ENCODE assay signal across 20 cellular contexts in genomic region chr5:110932755-110933488, GRCh38.
DNase-seq lines count a peak whose midpoint lies in the region; ATAC-seq, FAIRE-seq and TF ChIP-seq lines count a peak whose summit lies in the region.
"Had no signal": no experiment of that assay in that cellular context is flagged by ENCODE, and none has a peak within 500 bp of the region (broad histone marks: within the 10 kb centered on the region; RNA-seq: fewer than 3 reads in every experiment).

No MANE protein-coding gene starts in this region.

- no peak overlapping the region for H3K27ac ChIP-seq in GM12878 (ENCODE audit: control insufficient read depth, insufficient read depth)
- H3K27ac ChIP-seq: upper lobe of left lung had no signal

- CTCF ChIA-PET in GM12878 (lab: Yijun Ruan, JAX): interaction anchor here (0.7 kb wide), 1 partner anchor 52 kb away, joined by 3 read pairs; no protein-coding TSS in a partner anchor

- POLR2A ChIA-PET in GM12878 (lab: Charles Lee): no interaction called here

- in situ Hi-C loops in GM12878 (cut with MboI): no loop called here

- H3K4me3 Mint-ChIP-seq in CD14-positive monocyte (no peak overlapping the region), chondrocyte (ENCODE audit: unreplicated experiment) (no peak overlapping the region)
- H3K4me3 Mint-ChIP-seq: activated CD8-positive, alpha-beta T cell treated with anti-CD3 and anti-CD28 coated beads, Interleukin-2, amount 10 ng/mL, durations not matched to agents 7 days and 5 days; activated naive CD8-positive, alpha-beta T cell treated with anti-CD3 and anti-CD28 coated beads, Interleukin-2, amount 10 ng/mL, durations not matched to agents 7 days and 5 days; activated T-cell treated with anti-CD3 and anti-CD28 coated beads, Interleukin-2, amount 50 U/mL, for 72 hours; B cell; stimulated activated naive CD8-positive, alpha-beta T cell treated with anti-CD3 and anti-CD28 coated beads, Interleukin-15, Interleukin-2, amounts not matched to agents 100 ng/mL and 50 ng/mL, for 24 hours had no signal

- BruUV-seq in GM12878 (replicated peaks; lab: Mats Ljungman, UMichigan): no TSS peak

- H3K36me3 Mint-ChIP-seq in CD14-positive monocyte (no peaks in the 10 kb centered on the region), chondrocyte (ENCODE audit: low read depth) (no peaks in the 10 kb centered on the region)
- H3K36me3 Mint-ChIP-seq: activated naive CD8-positive, alpha-beta T cell treated with anti-CD3 and anti-CD28 coated beads, Interleukin-2, amount 10 ng/mL, durations not matched to agents 7 days and 5 days had no signal

- RAD21 ChIA-PET in GM12878 (lab: Charles Lee; ENCODE audit: unreplicated experiment): no interaction called here

- no peak for TF ChIP-seq EP300 in GM12878 (IDR thresholded peaks at IDR 0.05; ENCODE audit: borderline replicate concordance in 1 of 2, control insufficient read depth in 1 of 2, low read depth in 2 of 2, low read length in 2 of 2)

- no peaks in the 10 kb centered on the region for H3K4me1 Mint-ChIP-seq in CD14-positive monocyte
- H3K4me1 Mint-ChIP-seq in chondrocyte (ENCODE audit: low read depth): no peaks in the 10 kb centered on the region
- H3K4me1 Mint-ChIP-seq: activated naive CD8-positive, alpha-beta T cell treated with anti-CD3 and anti-CD28 coated beads, Interleukin-2, amount 10 ng/mL, durations not matched to agents 7 days and 5 days; B cell had no signal

- H3K27ac Mint-ChIP-seq in CD14-positive monocyte (no peak overlapping the region), chondrocyte (ENCODE audit: unreplicated experiment) (no peak overlapping the region)
- H3K27ac Mint-ChIP-seq: activated CD8-positive, alpha-beta T cell treated with anti-CD3 and anti-CD28 coated beads, Interleukin-2, amount 10 ng/mL, durations not matched to agents 7 days and 5 days; activated naive CD8-positive, alpha-beta T cell treated with anti-CD3 and anti-CD28 coated beads, Interleukin-2, amount 10 ng/mL, durations not matched to agents 7 days and 5 days; activated T-cell treated with anti-CD3 and anti-CD28 coated beads, Interleukin-2, amount 50 U/mL, for 72 hours; B cell; stimulated activated naive CD8-positive, alpha-beta T cell treated with anti-CD3 and anti-CD28 coated beads, Interleukin-15, Interleukin-2, amounts not matched to agents 100 ng/mL and 50 ng/mL, for 24 hours had no signal

- no peak for FAIRE-seq in GM12878 (lab: Jason Lieb, UNC)
- FAIRE-seq: bronchial epithelial cell, G401.6 had no signal

- H3K27me3 ChIP-seq in GM12878 (replicated peaks in 1 of 2; ENCODE audit: control insufficient read depth in 2 of 2, insufficient read depth in 2 of 2, low read length in 1 of 2): no peaks in the 10 kb centered on the region
- H3K27me3 ChIP-seq: upper lobe of left lung had no signal

- no peaks in the 10 kb centered on the region for H4K20me1 ChIP-seq in GM12878 (ENCODE audit: control insufficient read depth, insufficient read depth)

- no peak overlapping the region for H3K9ac ChIP-seq in GM12878 (ENCODE audit: control insufficient read depth, insufficient read depth, low read length)

- TF ChIP-seq POLR2A in GM12878 (IDR thresholded peaks at IDR 0.05; ENCODE audit: low read depth, low read length): no peak

- no peaks in the 10 kb centered on the region for H3K79me2 ChIP-seq in GM12878 (ENCODE audit: control insufficient read depth, insufficient read depth, low read length)

- H3K9me3 ChIP-seq in GM12878 (replicated peaks; ENCODE audit: control insufficient read depth, insufficient read depth, low read length): no peaks in the 10 kb centered on the region; the same call in 2 of the 3 replicates
- H3K9me3 ChIP-seq: upper lobe of left lung had no signal

- no peak overlapping the region for H3K4me2 ChIP-seq in GM12878 (ENCODE audit: control insufficient read depth, insufficient read depth)

- no peak for TF ChIP-seq RAD21 in GM12878 (IDR thresholded peaks at IDR 0.05; ENCODE audit: insufficient read depth, low read depth, low read length)

- ATAC-seq in GM19035 (IDR thresholded peaks at IDR 0.05; ENCODE audit: unreplicated experiment): peak; percentile 96
- peak; percentile 85 for ATAC-seq in GM21786 (IDR thresholded peaks at IDR 0.05; ENCODE audit: unreplicated experiment)
- ATAC-seq in HG03066 (IDR thresholded peaks at IDR 0.05; ENCODE audit: low read depth, unreplicated experiment): peak; percentile 66
- ATAC-seq in GM12878: peak; percentile 70
- ATAC-seq: activated CD8-positive, alpha-beta T cell treated with anti-CD3 and anti-CD28 coated beads, Interleukin-2, amount 10 ng/mL, durations not matched to agents 7 days and 5 days; activated T-cell treated with anti-CD3 and anti-CD28 coated beads, Interleukin-2, amount 50 U/mL, for 72 hours had no signal

- no peaks in the 10 kb centered on the region for H3K36me3 ChIP-seq in GM12878 (ENCODE audit: control insufficient read depth in 2 of 2, insufficient read depth in 2 of 2, low read length in 1 of 2)
- H3K36me3 ChIP-seq: upper lobe of left lung had no signal

- H2AFZ ChIP-seq in GM12878 (ENCODE audit: control insufficient read depth, low read depth, low read length): no peak overlapping the region

- intact Hi-C loops in GM12878 (cut with micrococcal nuclease; ENCODE audit: unreplicated experiment) (no loop called here), CD14-positive monocyte (cut with micrococcal nuclease) (no loop called here)

- SMC1A ChIA-PET in GM12878 (lab: Charles Lee; ENCODE audit: uncharacterized antibody, unreplicated experiment): interaction anchor here (0.7 to 1.8 kb wide), 2 partner anchors 12 to 409 kb away, joined by 3 to 5 read pairs; no protein-coding TSS in a partner anchor

- 0% methylated on average over 1 of the region's 1 CpG for WGBS in GM12878 (ENCODE audit: insufficient coverage, insufficient replicate concordance, low lambda C conversion rate, missing lambda C conversion rate)

- DNase-seq in GM12878 (ENCODE audit: low read depth, low spot score) (peak; percentile 25), CD14-positive monocyte (ENCODE audit: low spot score) (no peak), chondrocyte (ENCODE audit: low spot score) (no peak), dermis blood vessel endothelial cell (no peak), SKM-1 (lab: John Stamatoyannopoulos, UW; ENCODE audit: unreplicated experiment) (no peak)
- DNase-seq: activated CD8-positive, alpha-beta T cell treated with anti-CD3 and anti-CD28 coated beads, Interleukin-2, amount 10 ng/mL, durations not matched to agents 7 days and 5 days; activated naive CD8-positive, alpha-beta T cell treated with anti-CD3 and anti-CD28 coated beads, Interleukin-2, amount 10 ng/mL, durations not matched to agents 7 days and 5 days; activated T-cell treated with anti-CD3 and anti-CD28 coated beads, Interleukin-2, amount 50 U/mL, for 72 hours; Calu3; NCI-H146; NCI-H446; Right ventricle myocardium superior; upper lobe of left lung had no signal

- TF ChIP-seq CTCF in GM12878 (IDR thresholded peaks at IDR 0.05 in 2 of 3, conservative IDR thresholded peaks at IDR 0.05 in 1 of 3; ENCODE audit: control insufficient read depth in 2 of 3, extremely low read depth in 1 of 3, insufficient read depth in 1 of 3, low read depth in 3 of 3, low read length in 3 of 3) (no peak), CD14-positive monocyte (IDR thresholded peaks at IDR 0.05) (no peak), chondrocyte (IDR thresholded peaks at IDR 0.05) (no peak)

- no peaks in the 10 kb centered on the region for H3K27me3 Mint-ChIP-seq in CD14-positive monocyte (ENCODE audit: low read depth in 3 of 3)
- peaks cover 7% of the 10 kb centered on the region for H3K27me3 Mint-ChIP-seq in chondrocyte (ENCODE audit: low read depth)

- no peaks in the 10 kb centered on the region; the same call in 1 of the 2 replicates for H3K4me1 ChIP-seq in GM12878 (ENCODE audit: control insufficient read depth, insufficient read depth, low read length)
- H3K4me1 ChIP-seq: upper lobe of left lung had no signal

- H3K9me3 Mint-ChIP-seq in CD14-positive monocyte: peaks cover 10 to 26% (median 17%) of the 10 kb centered on the region in 7 donors
- peaks cover 18% of the 10 kb centered on the region for H3K9me3 Mint-ChIP-seq in chondrocyte (ENCODE audit: low read depth)
- H3K9me3 Mint-ChIP-seq: activated naive CD8-positive, alpha-beta T cell treated with anti-CD3 and anti-CD28 coated beads, Interleukin-2, amount 10 ng/mL, durations not matched to agents 7 days and 5 days; activated T-cell treated with anti-CD3 and anti-CD28 coated beads, Interleukin-2, amount 50 U/mL, for 72 hours; stimulated activated naive CD8-positive, alpha-beta T cell treated with anti-CD3 and anti-CD28 coated beads, Interleukin-15, Interleukin-2, amounts not matched to agents 100 ng/mL and 50 ng/mL, for 24 hours had no signal

- H3K4me3 ChIP-seq in GM12878: no peak overlapping the region
- H3K4me3 ChIP-seq: upper lobe of left lung had no signal

TF ChIP-seq in GM12878, 131 proteins besides CTCF, POLR2A, EP300 and RAD21 (continues in another document):
- TF ChIP-seq, protein P1, sequence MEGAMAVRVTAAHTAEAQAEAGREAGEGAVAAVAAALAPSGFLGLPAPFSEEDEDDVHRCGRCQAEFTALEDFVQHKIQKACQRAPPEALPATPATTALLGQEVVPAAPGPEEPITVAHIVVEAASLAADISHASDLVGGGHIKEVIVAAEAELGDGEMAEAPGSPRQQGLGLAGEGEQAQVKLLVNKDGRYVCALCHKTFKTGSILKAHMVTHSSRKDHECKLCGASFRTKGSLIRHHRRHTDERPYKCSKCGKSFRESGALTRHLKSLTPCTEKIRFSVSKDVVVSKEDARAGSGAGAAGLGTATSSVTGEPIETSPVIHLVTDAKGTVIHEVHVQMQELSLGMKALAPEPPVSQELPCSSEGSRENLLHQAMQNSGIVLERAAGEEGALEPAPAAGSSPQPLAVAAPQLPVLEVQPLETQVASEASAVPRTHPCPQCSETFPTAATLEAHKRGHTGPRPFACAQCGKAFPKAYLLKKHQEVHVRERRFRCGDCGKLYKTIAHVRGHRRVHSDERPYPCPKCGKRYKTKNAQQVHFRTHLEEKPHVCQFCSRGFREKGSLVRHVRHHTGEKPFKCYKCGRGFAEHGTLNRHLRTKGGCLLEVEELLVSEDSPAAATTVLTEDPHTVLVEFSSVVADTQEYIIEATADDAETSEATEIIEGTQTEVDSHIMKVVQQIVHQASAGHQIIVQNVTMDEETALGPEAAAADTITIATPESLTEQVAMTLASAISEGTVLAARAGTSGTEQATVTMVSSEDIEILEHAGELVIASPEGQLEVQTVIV (IDR thresholded peaks at IDR 0.05; ENCODE audit: borderline replicate concordance, partially characterized antibody): no peak
- TF ChIP-seq, protein P2, sequence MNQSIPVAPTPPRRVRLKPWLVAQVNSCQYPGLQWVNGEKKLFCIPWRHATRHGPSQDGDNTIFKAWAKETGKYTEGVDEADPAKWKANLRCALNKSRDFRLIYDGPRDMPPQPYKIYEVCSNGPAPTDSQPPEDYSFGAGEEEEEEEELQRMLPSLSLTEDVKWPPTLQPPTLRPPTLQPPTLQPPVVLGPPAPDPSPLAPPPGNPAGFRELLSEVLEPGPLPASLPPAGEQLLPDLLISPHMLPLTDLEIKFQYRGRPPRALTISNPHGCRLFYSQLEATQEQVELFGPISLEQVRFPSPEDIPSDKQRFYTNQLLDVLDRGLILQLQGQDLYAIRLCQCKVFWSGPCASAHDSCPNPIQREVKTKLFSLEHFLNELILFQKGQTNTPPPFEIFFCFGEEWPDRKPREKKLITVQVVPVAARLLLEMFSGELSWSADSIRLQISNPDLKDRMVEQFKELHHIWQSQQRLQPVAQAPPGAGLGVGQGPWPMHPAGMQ (IDR thresholded peaks at IDR 0.05; ENCODE audit: borderline replicate concordance): no peak
